ENCODE assay signal across 16 cellular contexts in the genomic region with DNA sequence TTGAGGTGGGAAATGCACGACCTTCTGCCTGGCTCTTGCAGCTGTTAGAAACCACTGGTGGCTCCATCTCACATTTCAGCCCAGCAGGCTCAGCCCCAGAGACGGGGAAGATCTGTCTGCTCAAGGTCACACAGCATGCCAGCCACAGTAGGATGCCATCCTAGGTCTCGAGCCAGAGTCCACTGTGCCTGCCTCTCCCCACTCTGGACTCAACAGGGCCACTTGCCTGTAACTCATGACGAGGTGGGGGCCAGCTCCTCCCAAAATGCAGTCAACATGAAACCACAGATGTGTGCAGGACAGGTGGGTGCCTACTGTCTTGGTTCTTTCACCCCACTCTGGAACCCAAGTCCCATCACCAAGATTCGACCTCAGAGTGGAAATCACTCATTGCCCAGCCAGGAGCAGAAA. TPM values are rescaled to one million over a fixed set of nuclear protein-coding genes. Genes with fewer than 3 reads are reported as not detected.
DNase-seq lines count a peak whose midpoint lies in the region; ATAC-seq and TF ChIP-seq lines count a peak whose summit lies in the region.
"Had no signal": no experiment of that assay in that cellular context is flagged by ENCODE, and none has a peak within 500 bp of the region (broad histone marks: within the 10 kb centered on the region; RNA-seq: fewer than 3 reads in every experiment).

No MANE protein-coding gene starts in this region.

- DNase-seq in CD8-positive, alpha-beta T cell, result peak in 1 of 7 experiments; percentile 26
- DNase-seq in SJCRH30, result peak; percentile 52 to 74
- DNase-seq in activated naive CD8-positive, alpha-beta T cell treated with anti-CD3 and anti-CD28 coated beads, Interleukin-2, amount 10 ng/mL, durations not matched to agents 7 days and 5 days, result no peak
- DNase-seq in progenitor cell of endocrine pancreas (ENCODE audit: low spot score, unreplicated experiment), result no peak
- DNase-seq in colonic mucosa, result no peak
- DNase-seq: BE2C, erythroblast, NCI-H1048, NCI-H526 treated with DMSO at 0.1 percent for 48 hours, OCI-M1, small intestine, transverse colon had no signal

- POLR2A ChIA-PET in CD8-positive, alpha-beta T cell (lab: Charles Lee), result interaction anchor here (58.6 to 63.2 kb wide), 2 partner anchors 2 to 31 kb away, joined by 2179 read pairs; a partner anchor contains a TSS
- POLR2A ChIA-PET in activated naive CD8-positive, alpha-beta T cell treated with anti-CD3 and anti-CD28 coated beads, Interleukin-2, amount 10 ng/mL, durations not matched to agents 7 days and 5 days (lab: Charles Lee), result interaction anchor here (0.8 to 23.5 kb wide), 4 partner anchors 9 to 19 kb away, joined by 3 to 796 read pairs (median 60); a partner anchor contains a TSS

- peak overlapping the region; percentile 85 for H3K4me3 Mint-ChIP-seq in CD8-positive, alpha-beta T cell
- peak overlapping the region; percentile 85 for H3K4me3 Mint-ChIP-seq in activated naive CD8-positive, alpha-beta T cell treated with anti-CD3 and anti-CD28 coated beads, Interleukin-2, amount 10 ng/mL, durations not matched to agents 7 days and 5 days
- no peak overlapping the region for H3K4me3 Mint-ChIP-seq in progenitor cell of endocrine pancreas (ENCODE audit: low read depth)
- H3K4me3 Mint-ChIP-seq in stimulated activated memory B cell treated with anti-CD40 and anti-IgM and Interleukin-4, amounts not matched to agents 10 μg/mL and 1 μg/mL and 100 μg/mL, for 72 hours, result no peak overlapping the region

- H3K4me1 Mint-ChIP-seq in CD8-positive, alpha-beta T cell (ENCODE audit: low read depth), result peaks cover 88% of the 10 kb centered on the region
- peaks cover 75% of the 10 kb centered on the region for H3K4me1 Mint-ChIP-seq in activated naive CD8-positive, alpha-beta T cell treated with anti-CD3 and anti-CD28 coated beads, Interleukin-2, amount 10 ng/mL, durations not matched to agents 7 days and 5 days
- peaks cover 2% of the 10 kb centered on the region for H3K4me1 Mint-ChIP-seq in progenitor cell of endocrine pancreas (ENCODE audit: low read depth)
- no peaks in the 10 kb centered on the region for H3K4me1 Mint-ChIP-seq in stimulated activated memory B cell treated with anti-CD40 and anti-IgM and Interleukin-4, amounts not matched to agents 10 μg/mL and 1 μg/mL and 100 μg/mL, for 72 hours

- intact Hi-C loops in CD8-positive, alpha-beta T cell (cut with DNase I, micrococcal nuclease), result no loop called here
- intact Hi-C loops in colonic mucosa (cut with DNase I), result no loop called here

- no peaks in the 10 kb centered on the region for H3K9me2 ChIP-seq in neural cell (ENCODE audit: insufficient read depth, low read length)

- no peak overlapping the region for H3K9ac ChIP-seq in neural cell (ENCODE audit: low read length)
- no peak overlapping the region for H3K9ac ChIP-seq in colonic mucosa (ENCODE audit: low read depth in 2 of 2, low read length in 2 of 2)

- H2AFZ ChIP-seq in neural cell (ENCODE audit: low read depth, low read length), result no peak overlapping the region

- H3K9me3 ChIP-seq in CD8-positive, alpha-beta T cell (ENCODE audit: low read length), result no peaks in the 10 kb centered on the region
- no peaks in the 10 kb centered on the region for H3K9me3 ChIP-seq in SJCRH30 (replicated peaks)
- H3K9me3 ChIP-seq in neural cell (ENCODE audit: low read length), result no peaks in the 10 kb centered on the region
- no peaks in the 10 kb centered on the region for H3K9me3 ChIP-seq in colonic mucosa
- H3K9me3 ChIP-seq: BE2C, prostate gland, transverse colon had no signal

- H3K36me3 ChIP-seq in CD8-positive, alpha-beta T cell (ENCODE audit: insufficient read depth, low read length), result peaks cover 28% of the 10 kb centered on the region
- H3K36me3 ChIP-seq in SJCRH30 (no peaks in the 10 kb centered on the region), neural cell (ENCODE audit: insufficient read depth, low read length) (peaks cover 10% of the 10 kb centered on the region), colonic mucosa (no peaks in the 10 kb centered on the region)
- H3K36me3 ChIP-seq: BE2C, prostate gland, transverse colon had no signal

- peak overlapping the region; percentile 95 for H3K27ac Mint-ChIP-seq in CD8-positive, alpha-beta T cell
- H3K27ac Mint-ChIP-seq in activated naive CD8-positive, alpha-beta T cell treated with anti-CD3 and anti-CD28 coated beads, Interleukin-2, amount 10 ng/mL, durations not matched to agents 7 days and 5 days, result peak overlapping the region; percentile 95
- no peak overlapping the region for H3K27ac Mint-ChIP-seq in progenitor cell of endocrine pancreas
- H3K27ac Mint-ChIP-seq in stimulated activated memory B cell treated with anti-CD40 and anti-IgM and Interleukin-4, amounts not matched to agents 10 μg/mL and 1 μg/mL and 100 μg/mL, for 72 hours, result no peak overlapping the region

- no peaks in the 10 kb centered on the region for H3K27me3 Mint-ChIP-seq in CD8-positive, alpha-beta T cell (ENCODE audit: low read depth)
- no peaks in the 10 kb centered on the region for H3K27me3 Mint-ChIP-seq in activated naive CD8-positive, alpha-beta T cell treated with anti-CD3 and anti-CD28 coated beads, Interleukin-2, amount 10 ng/mL, durations not matched to agents 7 days and 5 days
- H3K27me3 Mint-ChIP-seq in progenitor cell of endocrine pancreas, result peaks cover 59% of the 10 kb centered on the region
- peaks cover 71% of the 10 kb centered on the region for H3K27me3 Mint-ChIP-seq in stimulated activated memory B cell treated with anti-CD40 and anti-IgM and Interleukin-4, amounts not matched to agents 10 μg/mL and 1 μg/mL and 100 μg/mL, for 72 hours

- H3F3A ChIP-seq in neural cell (ENCODE audit: insufficient read depth, low read length, poor library complexity, severe bottlenecking), result no peaks in the 10 kb centered on the region

- TF ChIP-seq RAD21 in neural cell (conservative IDR thresholded peaks at IDR 0.05), result no peak

- TF ChIP-seq EP300 in neural cell (conservative IDR thresholded peaks at IDR 0.05; ENCODE audit: poor library complexity, severe bottlenecking), result no peak

- H3K4me1 ChIP-seq in CD8-positive, alpha-beta T cell (ENCODE audit: insufficient read depth, low read length), result peaks cover 85% of the 10 kb centered on the region
- H3K4me1 ChIP-seq in SJCRH30, result peaks cover 31% of the 10 kb centered on the region
- no peaks in the 10 kb centered on the region for H3K4me1 ChIP-seq in colonic mucosa
- H3K4me1 ChIP-seq: BE2C, prostate gland had no signal

- no peak for TF ChIP-seq CTCF in CD8-positive, alpha-beta T cell (IDR thresholded peaks at IDR 0.05)
- TF ChIP-seq CTCF in neural cell (IDR thresholded peaks at IDR 0.05; ENCODE audit: poor library complexity, severe bottlenecking), result no peak
- TF ChIP-seq CTCF in progenitor cell of endocrine pancreas (IDR thresholded peaks at IDR 0.05; ENCODE audit: unreplicated experiment), result no peak
- TF ChIP-seq CTCF in colonic mucosa (IDR thresholded peaks at IDR 0.05), result no peak

- H3K79me2 ChIP-seq in neural cell (replicated peaks; ENCODE audit: insufficient read depth, low read length), result peaks cover 99% of the 10 kb centered on the region

- no peak overlapping the region for H3K4me2 ChIP-seq in neural cell (ENCODE audit: low read length)

- H3K9me3 Mint-ChIP-seq in CD8-positive, alpha-beta T cell, result no peaks in the 10 kb centered on the region
- H3K9me3 Mint-ChIP-seq in activated naive CD8-positive, alpha-beta T cell treated with anti-CD3 and anti-CD28 coated beads, Interleukin-2, amount 10 ng/mL, durations not matched to agents 7 days and 5 days, result no peaks in the 10 kb centered on the region
- H3K9me3 Mint-ChIP-seq in progenitor cell of endocrine pancreas (ENCODE audit: low read depth), result no peaks in the 10 kb centered on the region
- H3K9me3 Mint-ChIP-seq in stimulated activated memory B cell treated with anti-CD40 and anti-IgM and Interleukin-4, amounts not matched to agents 10 μg/mL and 1 μg/mL and 100 μg/mL, for 72 hours, result no peaks in the 10 kb centered on the region

- peak overlapping the region; percentile 79 for H3K27ac ChIP-seq in CD8-positive, alpha-beta T cell (ENCODE audit: low read depth, low read length)
- peak overlapping the region; percentile 98 for H3K27ac ChIP-seq in SJCRH30
- H3K27ac ChIP-seq in neural cell (ENCODE audit: low read length), result no peak overlapping the region
- H3K27ac ChIP-seq in colonic mucosa, result no peak overlapping the region
- H3K27ac ChIP-seq: prostate gland had no signal

- H4K20me1 ChIP-seq in neural cell (ENCODE audit: insufficient read depth), result peaks cover 96% of the 10 kb centered on the region

- ATAC-seq in CD8-positive, alpha-beta T cell, result no peak
- peak; percentile 8 for ATAC-seq in activated naive CD8-positive, alpha-beta T cell treated with anti-CD3 and anti-CD28 coated beads, Interleukin-2, amount 10 ng/mL, durations not matched to agents 7 days and 5 days (ENCODE audit: low read depth)
- no peak for ATAC-seq in stimulated activated memory B cell treated with anti-CD40 and anti-IgM and Interleukin-4, amounts not matched to agents 10 μg/mL and 1 μg/mL and 100 μg/mL, for 72 hours
- no peak for ATAC-seq in GM18867 (IDR thresholded peaks at IDR 0.05; ENCODE audit: unreplicated experiment)

- CTCF ChIA-PET in CD8-positive, alpha-beta T cell (lab: Charles Lee), result interaction anchor here (1.2 to 5.5 kb wide), 6 partner anchors 12 to 1110 kb away, joined by 3 to 40 read pairs (median 10); no protein-coding TSS in a partner anchor

- H3K4me3 ChIP-seq in CD8-positive, alpha-beta T cell (ENCODE audit: low read depth, low read length), result peak overlapping the region; percentile 4
- no peak overlapping the region for H3K4me3 ChIP-seq in SJCRH30
- H3K4me3 ChIP-seq in neural cell (ENCODE audit: low read length), result peak overlapping the region; percentile 70
- H3K4me3 ChIP-seq in colonic mucosa, result no peak overlapping the region
- H3K4me3 ChIP-seq: prostate gland, transverse colon had no signal

- peaks cover 72% of the 10 kb centered on the region for H3K36me3 Mint-ChIP-seq in CD8-positive, alpha-beta T cell
- H3K36me3 Mint-ChIP-seq in activated naive CD8-positive, alpha-beta T cell treated with anti-CD3 and anti-CD28 coated beads, Interleukin-2, amount 10 ng/mL, durations not matched to agents 7 days and 5 days, result peaks cover 41% of the 10 kb centered on the region
- H3K36me3 Mint-ChIP-seq in progenitor cell of endocrine pancreas (ENCODE audit: insufficient read depth), result no peaks in the 10 kb centered on the region
- H3K36me3 Mint-ChIP-seq in stimulated activated memory B cell treated with anti-CD40 and anti-IgM and Interleukin-4, amounts not matched to agents 10 μg/mL and 1 μg/mL and 100 μg/mL, for 72 hours, result no peaks in the 10 kb centered on the region

- no peaks in the 10 kb centered on the region for H3K27me3 ChIP-seq in CD8-positive, alpha-beta T cell (ENCODE audit: insufficient read depth, low read length)
- H3K27me3 ChIP-seq in SJCRH30 (no peaks in the 10 kb centered on the region), neural cell (ENCODE audit: insufficient read depth, low read depth, low read length) (peaks cover 17% of the 10 kb centered on the region), colonic mucosa (peaks cover 9% of the 10 kb centered on the region)

RNA-seq across cellular contexts. Expression of a gene that starts 23.2 kb away (rescaled TPM):
- 100 to 1,000 TPM; 273 to 284 TPM for total RNA-seq in CD8-positive, alpha-beta T cell
- total RNA-seq in SJCRH30 (2014; rRNA removed; shearing (Covaris generic)), result 1.7 and 2.2 TPM in 2 replicates
- total RNA-seq in activated naive CD8-positive, alpha-beta T cell treated with anti-CD3 and anti-CD28 coated beads, Interleukin-2, amount 10 ng/mL, durations not matched to agents 7 days and 5 days, result 100 to 1,000 TPM in 1 of 2 experiments, 10 to 100 TPM in 1; 99.5 to 104 TPM
- 98.9 and 104 TPM in 2 replicates for polyA plus RNA-seq in neural cell
- polyA minus RNA-seq in neural cell, result 259 and 270 TPM in 2 replicates
- total RNA-seq in progenitor cell of endocrine pancreas, result 2.3 and 2.9 TPM in 2 replicates
- total RNA-seq in colonic mucosa, result 10 to 100 TPM in 1 of 2 donors, 1 to 10 TPM in 1; 5.6 to 10.4 TPM

Comparison
In these comparisons a context has a peak if more than half of its experiments do, and no peak if none do; other contexts are left out.
1. DNase-seq: peak in SJCRH30 (2 of 2); none in activated naive CD8-positive, alpha-beta T cell treated with anti-CD3 and anti-CD28 coated beads, Interleukin-2, amount 10 ng/mL, durations not matched to agents 7 days and 5 days (single experiment), progenitor cell of endocrine pancreas (single experiment) and colonic mucosa (single experiment).
2. H3K27ac ChIP-seq: peak in CD8-positive, alpha-beta T cell (single experiment) and SJCRH30 (single experiment); none in neural cell (single experiment) and colonic mucosa (single experiment).
3. H3K4me3 ChIP-seq: peak in CD8-positive, alpha-beta T cell (single experiment) and neural cell (single experiment); none in SJCRH30 (single experiment) and colonic mucosa (single experiment).
4. H3K27ac Mint-ChIP-seq: peak in CD8-positive, alpha-beta T cell (single experiment) and activated naive CD8-positive, alpha-beta T cell treated with anti-CD3 and anti-CD28 coated beads, Interleukin-2, amount 10 ng/mL, durations not matched to agents 7 days and 5 days (single experiment); none in progenitor cell of endocrine pancreas (single experiment) and stimulated activated memory B cell treated with anti-CD40 and anti-IgM and Interleukin-4, amounts not matched to agents 10 μg/mL and 1 μg/mL and 100 μg/mL, for 72 hours (single experiment).
5. H3K4me3 Mint-ChIP-seq: peak in CD8-positive, alpha-beta T cell (single experiment) and activated naive CD8-positive, alpha-beta T cell treated with anti-CD3 and anti-CD28 coated beads, Interleukin-2, amount 10 ng/mL, durations not matched to agents 7 days and 5 days (single experiment); none in progenitor cell of endocrine pancreas (single experiment) and stimulated activated memory B cell treated with anti-CD40 and anti-IgM and Interleukin-4, amounts not matched to agents 10 μg/mL and 1 μg/mL and 100 μg/mL, for 72 hours (single experiment).
6. RNA of a gene that starts 23.2 kb away (total RNA-seq): 273 to 284 TPM in CD8-positive, alpha-beta T cell and 99.5 to 104 TPM in activated naive CD8-positive, alpha-beta T cell treated with anti-CD3 and anti-CD28 coated beads, Interleukin-2, amount 10 ng/mL, durations not matched to agents 7 days and 5 days; 5.6 to 10.4 TPM in colonic mucosa, 2.3 to 2.9 TPM in progenitor cell of endocrine pancreas and 1.7 to 2.2 TPM in SJCRH30; every median in the first group is over 4 times any median in the second.